Comparison of ENCODE assay signal across 12 cellular contexts in genomic region chr1:11061652-11062365, GRCh38. TPM values are rescaled to one million over a fixed set of nuclear protein-coding genes. Genes with fewer than 3 reads are reported as not detected.
A peak's percentile ranks its signal among the peaks of the same experiment; 100 is the strongest.
DNase-seq lines count a peak whose midpoint lies in the region; ATAC-seq and TF ChIP-seq lines count a peak whose summit lies in the region.
"Had no signal": no experiment of that assay in that cellular context is flagged by ENCODE, and none has a peak within 500 bp of the region (broad histone marks: within the 10 kb centered on the region; RNA-seq: fewer than 3 reads in every experiment).

No MANE protein-coding gene starts in this region.

- no peaks in the 10 kb centered on the region for H3K27me3 Mint-ChIP-seq in activated T-helper 17 cell treated with anti-CD3 and anti-CD28 coated beads, Interleukin-2, amount 50 U/mL, for 72 hours
- H3K27me3 Mint-ChIP-seq in natural killer cell (ENCODE audit: low read depth in 2 of 2) = no peaks in the 10 kb centered on the region

- no peaks in the 10 kb centered on the region for H3K9me3 Mint-ChIP-seq in activated T-helper 17 cell treated with anti-CD3 and anti-CD28 coated beads, Interleukin-2, amount 50 U/mL, for 72 hours
- H3K9me3 Mint-ChIP-seq in natural killer cell = no peaks in the 10 kb centered on the region

- DNase-seq in NCI-H82 (lab: John Stamatoyannopoulos, UW) (peak; percentile 38), NCI-H82 treated with DMSO at 0.1 percent for 48 hours (lab: John Stamatoyannopoulos, UW; ENCODE audit: unreplicated experiment) (no peak), HuH-7 (ENCODE audit: low spot score) (peak; percentile 52), natural killer cell (no peak), HUDEP-2 (lab: John Stamatoyannopoulos, UW; ENCODE audit: unreplicated experiment in 76 of 76) (no peak), occipital lobe (lab: John Stamatoyannopoulos, UW) (no peak), pons (ENCODE audit: low spot score) (no peak)
- DNase-seq: cortex of kidney, gastrocnemius medialis, NCI-H187 treated with DMSO at 0.1 percent for 48 hours had no signal

- H3K36me3 Mint-ChIP-seq in activated T-helper 17 cell treated with anti-CD3 and anti-CD28 coated beads, Interleukin-2, amount 50 U/mL, for 72 hours (ENCODE audit: low read depth) = peaks cover 65% of the 10 kb centered on the region
- H3K36me3 Mint-ChIP-seq in natural killer cell = no peaks in the 10 kb centered on the region

- peaks cover 21% of the 10 kb centered on the region for H3K4me1 Mint-ChIP-seq in activated T-helper 17 cell treated with anti-CD3 and anti-CD28 coated beads, Interleukin-2, amount 50 U/mL, for 72 hours
- H3K4me1 Mint-ChIP-seq in natural killer cell = peaks cover 30 to 41% of the 10 kb centered on the region in 2 donors

- intact Hi-C loops in natural killer cell (cut with micrococcal nuclease) = loop anchor here (2.0 kb wide), 1 partner anchor 25 kb away; no protein-coding TSS in a partner anchor

- TF ChIP-seq CTCF in natural killer cell (IDR thresholded peaks at IDR 0.05) = no peak

- ATAC-seq in activated T-helper 17 cell treated with anti-CD3 and anti-CD28 coated beads, Interleukin-2, amount 50 U/mL, for 72 hours (replicated peaks) = no peak
- ATAC-seq in natural killer cell = no peak
- ATAC-seq: gastrocnemius medialis, Right ventricle myocardium inferior had no signal

- peak overlapping the region; percentile 93 for H3K4me3 Mint-ChIP-seq in activated T-helper 17 cell treated with anti-CD3 and anti-CD28 coated beads, Interleukin-2, amount 50 U/mL, for 72 hours
- H3K4me3 Mint-ChIP-seq in natural killer cell = peak overlapping the region; percentile 17

- peak overlapping the region; percentile 28 for H3K27ac Mint-ChIP-seq in activated T-helper 17 cell treated with anti-CD3 and anti-CD28 coated beads, Interleukin-2, amount 50 U/mL, for 72 hours
- peak overlapping the region in 1 of 2 donors; percentile 90 for H3K27ac Mint-ChIP-seq in natural killer cell

RNA-seq across cellular contexts. Expression of gene SRM, which starts 2.0 kb away (rescaled TPM):
- total RNA-seq in activated T-helper 17 cell treated with anti-CD3 and anti-CD28 coated beads, Interleukin-2, amount 50 U/mL, for 72 hours = 100 to 1,000 TPM in 1 of 2 donors, 10 to 100 TPM in 1; 83.9 to 225 TPM
- total RNA-seq in natural killer cell (10 to 100 TPM; 23.9 to 30.9 (median 29.2) TPM), occipital lobe (10.9 TPM)

RNA-seq across cellular contexts. Expression of gene MASP2, which starts 14.8 kb away (rescaled TPM):
- total RNA-seq in activated T-helper 17 cell treated with anti-CD3 and anti-CD28 coated beads, Interleukin-2, amount 50 U/mL, for 72 hours = under 1 TPM in 1 of 2 donors, not detected in 1; 0.43 TPM
- total RNA-seq in natural killer cell (under 1 TPM in 2 of 3 donors, not detected in 1; 0.16 to 0.20 TPM), occipital lobe (not detected)
- total RNA-seq: Right ventricle myocardium inferior had no signal

RNA-seq across cellular contexts. Expression of gene EXOSC10, which starts 37.9 kb away (rescaled TPM):
- 100 to 1,000 TPM in 1 of 2 donors, 10 to 100 TPM in 1; 69.0 to 102 TPM for total RNA-seq in activated T-helper 17 cell treated with anti-CD3 and anti-CD28 coated beads, Interleukin-2, amount 50 U/mL, for 72 hours
- total RNA-seq in natural killer cell = 10 to 100 TPM; 85.2 to 97.2 (median 94.9) TPM
- 44.1 TPM for total RNA-seq in occipital lobe

RNA-seq across cellular contexts. Expression of gene TARDBP, which starts 49.4 kb away (rescaled TPM):
- total RNA-seq in activated T-helper 17 cell treated with anti-CD3 and anti-CD28 coated beads, Interleukin-2, amount 50 U/mL, for 72 hours = 100 to 1,000 TPM; 120 to 186 TPM
- total RNA-seq in natural killer cell = 100 to 1,000 TPM; 148 to 171 (median 161) TPM
- 102 TPM for total RNA-seq in occipital lobe

Comparison
In these comparisons a context has a peak if more than half of its experiments do, and no peak if none do; other contexts are left out.
1. DNase-seq: peak in NCI-H82 (single experiment) and HuH-7 (single experiment); none in NCI-H82 treated with DMSO at 0.1 percent for 48 hours (single experiment), natural killer cell (single experiment), HUDEP-2 (0 of 76), occipital lobe (single experiment) and pons (single experiment).